Comparison of ENCODE assay signal across 11 cellular contexts in the genomic region with DNA sequence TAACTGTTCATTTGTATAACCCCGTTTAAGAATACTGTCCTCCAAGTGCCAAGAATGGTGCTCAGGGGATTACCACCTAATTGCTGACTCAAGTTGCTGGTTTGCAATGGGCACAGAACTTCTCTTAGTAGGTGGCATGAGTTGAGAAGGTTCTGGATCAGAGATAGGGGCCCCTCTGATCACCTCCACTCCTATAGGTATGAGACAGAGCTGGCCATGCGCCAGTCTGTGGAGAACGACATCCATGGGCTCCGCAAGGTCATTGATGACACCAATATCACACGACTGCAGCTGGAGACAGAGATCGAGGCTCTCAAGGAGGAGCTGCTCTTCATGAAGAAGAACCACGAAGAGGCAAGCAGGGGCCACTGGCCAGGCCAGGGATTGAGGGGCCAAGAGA. TPM values are rescaled to one million over a fixed set of nuclear protein-coding genes. Genes with fewer than 3 reads are reported as not detected.
A peak's percentile ranks its signal among the peaks of the same experiment; 100 is the strongest.
DNase-seq lines count a peak whose midpoint lies in the region; FAIRE-seq and TF ChIP-seq lines count a peak whose summit lies in the region.
"Had no signal": no experiment of that assay in that cellular context is flagged by ENCODE, and none has a peak within 500 bp of the region (broad histone marks: within the 10 kb centered on the region; RNA-seq: fewer than 3 reads in every experiment).

No MANE protein-coding gene starts in this region.

- peak overlapping the region; percentile 86 to 97 for H3K27ac ChIP-seq in breast epithelium
- H3K27ac ChIP-seq in kidney (ENCODE audit: low read depth in 2 of 2, low read length in 2 of 2): peak overlapping the region in 1 of 2 donors; percentile 95
- no peak overlapping the region for H3K27ac ChIP-seq in suprapubic skin
- H3K27ac ChIP-seq in sigmoid colon: no peak overlapping the region
- H3K27ac ChIP-seq in caudate nucleus (ENCODE audit: low read depth, low read length): no peak overlapping the region

- H3K36me3 ChIP-seq in breast epithelium (no peaks in the 10 kb centered on the region), kidney (ENCODE audit: control insufficient read depth in 1 of 2, insufficient read depth in 2 of 2, low read length in 2 of 2) (peaks cover 3 to 16% of the 10 kb centered on the region in 2 donors), suprapubic skin (no peaks in the 10 kb centered on the region), sigmoid colon (no peaks in the 10 kb centered on the region)

- no peak for TF ChIP-seq EP300 in suprapubic skin (IDR thresholded peaks at IDR 0.05)
- TF ChIP-seq EP300 in sigmoid colon (IDR thresholded peaks at IDR 0.05): no peak

- peak overlapping the region; percentile 93 for H3K4me3 Mint-ChIP-seq in HFFc6
- H3K4me3 Mint-ChIP-seq in activated T-cell treated with anti-CD3 and anti-CD28 coated beads, Interleukin-2, amount 50 U/mL, for 24 hours: no peak overlapping the region

- peaks cover 0 to 5% of the 10 kb centered on the region in 2 donors for H3K4me1 ChIP-seq in breast epithelium
- peaks cover under 1 to 25% of the 10 kb centered on the region in 2 donors for H3K4me1 ChIP-seq in kidney (ENCODE audit: control insufficient read depth in 1 of 2, insufficient read depth in 1 of 2, low read depth in 1 of 2, low read length in 2 of 2)
- H3K4me1 ChIP-seq in suprapubic skin: peaks cover 7% of the 10 kb centered on the region
- peaks cover 0 to 11% (median 9%) of the 10 kb centered on the region in 4 donors for H3K4me1 ChIP-seq in sigmoid colon

- FAIRE-seq in kidney (lab: Jason Lieb, UNC): no peak

- DNase-seq in HFFc6 (no peak), breast epithelium (ENCODE audit: low spot score in 2 of 2) (no peak), kidney (no peak), suprapubic skin (ENCODE audit: low spot score in 2 of 2) (no peak), sigmoid colon (no peak), caudate nucleus (lab: John Stamatoyannopoulos, UW) (no peak), Kasumi-1 (lab: John Stamatoyannopoulos, UW) (no peak)
- no peak for DNase-seq in activated T-cell treated with anti-CD3 and anti-CD28 coated beads, Interleukin-2, amount 50 U/mL, for 24 hours

- H3K36me3 Mint-ChIP-seq in HFFc6 (ENCODE audit: low read depth): peaks cover 34% of the 10 kb centered on the region
- no peaks in the 10 kb centered on the region for H3K36me3 Mint-ChIP-seq in activated T-cell treated with anti-CD3 and anti-CD28 coated beads, Interleukin-2, amount 50 U/mL, for 24 hours (ENCODE audit: low read depth)
- H3K36me3 Mint-ChIP-seq: stimulated activated effector memory CD8-positive, alpha-beta T cell treated with anti-CD3 and anti-CD28 coated beads, Interleukin-12 subunit alpha, Interleukin-12 subunit beta, amount 100 ng/mL, for 72 hours had no signal

- WGBS in suprapubic skin: 84% methylated on average over 7 of the region's 7 CpGs
- 22 to 75% methylated on average over 7 of the region's 7 CpGs for WGBS in sigmoid colon, 2 donors

- TF ChIP-seq POLR2A in breast epithelium (IDR thresholded peaks at IDR 0.05): no peak
- TF ChIP-seq POLR2A in suprapubic skin (IDR thresholded peaks at IDR 0.05): no peak
- no peak for TF ChIP-seq POLR2A in sigmoid colon (IDR thresholded peaks at IDR 0.05)

- peak overlapping the region; percentile 84 for H3K27ac Mint-ChIP-seq in HFFc6
- H3K27ac Mint-ChIP-seq in activated T-cell treated with anti-CD3 and anti-CD28 coated beads, Interleukin-2, amount 50 U/mL, for 24 hours: no peak overlapping the region
- H3K27ac Mint-ChIP-seq: stimulated activated effector memory CD8-positive, alpha-beta T cell treated with anti-CD3 and anti-CD28 coated beads, Interleukin-12 subunit alpha, Interleukin-12 subunit beta, amount 100 ng/mL, for 72 hours; T-helper 1 cell treated with Interleukin-12 subunit alpha and Interleukin-12 subunit beta and Interleukin-4 antibody, amounts not matched to agents 30 μg/mL and 1 μg/mL, for 36 hours had no signal

- peaks cover 65% of the 10 kb centered on the region for H3K4me1 Mint-ChIP-seq in HFFc6 (ENCODE audit: low read depth)
- H3K4me1 Mint-ChIP-seq in activated T-cell treated with anti-CD3 and anti-CD28 coated beads, Interleukin-2, amount 50 U/mL, for 24 hours (ENCODE audit: low read depth): peaks cover 8% of the 10 kb centered on the region

- peaks cover 2% of the 10 kb centered on the region; the same call in 1 of the 2 replicates for H3K27me3 Mint-ChIP-seq in HFFc6 (ENCODE audit: insufficient read depth)
- H3K27me3 Mint-ChIP-seq in activated T-cell treated with anti-CD3 and anti-CD28 coated beads, Interleukin-2, amount 50 U/mL, for 24 hours: peaks cover 2% of the 10 kb centered on the region

- intact Hi-C loops in breast epithelium (cut with DNase I; ENCODE audit: low total_unique reads) (no loop called here), kidney (cut with DNase I) (no loop called here), sigmoid colon (cut with DNase I) (no loop called here)

- no peaks in the 10 kb centered on the region for H3K9me3 Mint-ChIP-seq in HFFc6
- H3K9me3 Mint-ChIP-seq in activated T-cell treated with anti-CD3 and anti-CD28 coated beads, Interleukin-2, amount 50 U/mL, for 24 hours: no peaks in the 10 kb centered on the region
- H3K9me3 Mint-ChIP-seq: stimulated activated effector memory CD8-positive, alpha-beta T cell treated with anti-CD3 and anti-CD28 coated beads, Interleukin-12 subunit alpha, Interleukin-12 subunit beta, amount 100 ng/mL, for 72 hours; T-helper 1 cell treated with Interleukin-12 subunit alpha and Interleukin-12 subunit beta and Interleukin-4 antibody, amounts not matched to agents 30 μg/mL and 1 μg/mL, for 36 hours had no signal

- no peaks in the 10 kb centered on the region for H3K27me3 ChIP-seq in breast epithelium
- peaks cover 34% of the 10 kb centered on the region for H3K27me3 ChIP-seq in suprapubic skin
- H3K27me3 ChIP-seq in sigmoid colon: peaks cover 6 to 19% (median 12%) of the 10 kb centered on the region in 3 donors

- TF ChIP-seq CTCF in HFFc6 (IDR thresholded peaks at IDR 0.05) (no peak), breast epithelium (IDR thresholded peaks at IDR 0.05) (no peak), kidney (IDR thresholded peaks at IDR 0.05; ENCODE audit: borderline replicate concordance, extremely low read depth, insufficient read depth) (no peak), suprapubic skin (IDR thresholded peaks at IDR 0.05) (no peak), sigmoid colon (IDR thresholded peaks at IDR 0.05) (no peak)

- peak overlapping the region; percentile 33 to 93 for H3K9ac ChIP-seq in kidney (ENCODE audit: low read length in 2 of 2)

- H3K4me3 ChIP-seq in breast epithelium (peak overlapping the region in 2 of 3 donors; percentile 68 to 70), kidney (ENCODE audit: low read length in 2 of 2) (peak overlapping the region; percentile 68 to 92), suprapubic skin (peak overlapping the region; percentile 56), sigmoid colon (peak overlapping the region in 1 of 4 donors; percentile 43)

- no peaks in the 10 kb centered on the region for H3K9me3 ChIP-seq in breast epithelium
- no peaks in the 10 kb centered on the region for H3K9me3 ChIP-seq in kidney (ENCODE audit: control insufficient read depth in 1 of 2, low read length in 2 of 2)
- H3K9me3 ChIP-seq in suprapubic skin: no peaks in the 10 kb centered on the region
- no peaks in the 10 kb centered on the region for H3K9me3 ChIP-seq in sigmoid colon

RNA-seq across cellular contexts. Expression of gene KRT18, which starts 1.6 kb away (rescaled TPM):
- 100 to 1,000 TPM; 556 to 745 (median 582) TPM for total RNA-seq in HFFc6 (2021; fragmentation: NEBNext Ultra II Directional; extraction: Animal tissue kit (Norgen Biotek cat#: 25700))
- total RNA-seq in breast epithelium (100 to 1,000 TPM in 2 of 3 donors, 1 to 10 TPM in 1; 2.1 to 380 (median 213) TPM), kidney (386 TPM), suprapubic skin (100 to 1,000 TPM in 1 of 4 donors, 10 to 100 TPM in 3; 53.3 to 118 (median 71.0) TPM), sigmoid colon (1 to 10 TPM; 1.5 to 3.9 (median 2.5) TPM)
- polyA plus RNA-seq in kidney (ENCODE audit: insufficient read depth, low read depth, low replicate concordance) (245 TPM), sigmoid colon (100 to 1,000 TPM; 596 to 847 (median 800) TPM)

RNA-seq across cellular contexts. Expression of gene KRT8, which starts 45.7 kb away (rescaled TPM):
- total RNA-seq in HFFc6 (2021; fragmentation: NEBNext Ultra II Directional; extraction: Animal tissue kit (Norgen Biotek cat#: 25700)): 10 to 100 TPM; 41.4 to 50.4 (median 44.8) TPM
- total RNA-seq in breast epithelium: 100 to 1,000 TPM in 2 of 3 donors, 1 to 10 TPM in 1; 4.6 to 430 (median 153) TPM
- total RNA-seq in kidney: 546 TPM
- polyA plus RNA-seq in kidney (ENCODE audit: insufficient read depth, low read depth, low replicate concordance): 333 TPM
- 10 to 100 TPM; 49.4 to 93.7 (median 65.9) TPM for total RNA-seq in suprapubic skin
- 10 to 100 TPM; 20.6 to 63.1 (median 35.5) TPM for total RNA-seq in sigmoid colon
- polyA plus RNA-seq in sigmoid colon: 1,000 to 10,000 TPM; 3,181 to 3,526 (median 3,402) TPM
- total RNA-seq: activated CD8-positive, alpha-beta memory T cell treated with anti-CD3 and anti-CD28 coated beads for 36 hours had no signal

RNA-seq across cellular contexts. Expression of gene EIF4B, which starts 55.7 kb away (rescaled TPM):
- total RNA-seq in HFFc6 (2021; fragmentation: NEBNext Ultra II Directional; extraction: Animal tissue kit (Norgen Biotek cat#: 25700)): 100 to 1,000 TPM; 376 to 437 (median 392) TPM
- total RNA-seq in breast epithelium (100 to 1,000 TPM; 600 to 759 (median 614) TPM), kidney (417 TPM), suprapubic skin (100 to 1,000 TPM; 404 to 559 (median 485) TPM), sigmoid colon (100 to 1,000 TPM; 475 to 575 (median 524) TPM)
- polyA plus RNA-seq in kidney (ENCODE audit: insufficient read depth, low read depth, low replicate concordance) (114 TPM), sigmoid colon (100 to 1,000 TPM; 136 to 233 (median 218) TPM)

Comparison
In these comparisons a context has a peak if more than half of its experiments do, and no peak if none do; other contexts are left out.
1. H3K27ac ChIP-seq: peak in breast epithelium (2 of 2); none in suprapubic skin (single experiment), sigmoid colon (0 of 4) and caudate nucleus (single experiment).